In the genomic region with DNA sequence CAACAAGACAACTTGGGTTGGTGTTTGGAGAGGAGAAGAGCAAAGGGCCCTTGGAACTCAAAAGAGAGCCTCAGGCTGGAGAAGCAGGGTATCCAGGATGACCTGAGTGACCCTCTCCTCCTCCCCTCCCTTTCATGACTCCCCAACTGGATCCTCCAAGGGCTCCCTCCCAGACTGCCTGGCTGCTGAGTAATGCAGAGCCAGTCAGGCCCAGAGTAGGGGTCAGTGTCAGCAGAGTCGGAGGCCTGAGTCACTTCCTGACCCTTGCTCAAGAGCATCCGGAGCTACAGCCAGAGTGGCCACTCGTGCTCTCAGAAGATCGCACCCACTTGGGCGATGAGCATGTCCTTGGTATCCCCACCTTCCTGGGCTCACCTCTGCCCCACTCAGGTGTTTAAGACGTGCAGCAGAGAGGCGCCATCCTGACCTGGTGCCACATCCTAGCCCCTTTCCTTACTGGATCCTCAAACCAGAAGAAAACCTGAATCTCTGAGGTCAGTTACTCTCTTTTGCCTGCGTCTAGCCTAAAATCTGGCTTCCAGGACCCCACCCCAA, we compare ENCODE assay signal across 8 cellular contexts. TPM values are rescaled to one million over a fixed set of nuclear protein-coding genes. Genes with fewer than 3 reads are reported as not detected.
DNase-seq lines count a peak whose midpoint lies in the region; ATAC-seq and TF ChIP-seq lines count a peak whose summit lies in the region.
"Had no signal": no experiment of that assay in that cellular context is flagged by ENCODE, and none has a peak within 500 bp of the region (broad histone marks: within the 10 kb centered on the region; RNA-seq: fewer than 3 reads in every experiment).

No MANE protein-coding gene starts in this region.

- CTCF ChIA-PET in activated CD4-positive, alpha-beta T cell treated with anti-CD3 and anti-CD28 coated beads for 36 hours (lab: Charles Lee) = interaction anchor here (1.1 to 1.3 kb wide), 2 partner anchors 9 to 32 kb away, joined by 4 to 6 read pairs; no protein-coding TSS in a partner anchor

- H3K9me3 ChIP-seq in WERI-Rb-1 (ENCODE audit: severe bottlenecking) (no peaks in the 10 kb centered on the region), smooth muscle cell (replicated peaks; ENCODE audit: low read depth) (no peaks in the 10 kb centered on the region)

- H2AFZ ChIP-seq in smooth muscle cell (ENCODE audit: low read depth) = no peak overlapping the region

- peak overlapping the region; percentile 20 for H3K4me2 ChIP-seq in smooth muscle cell

- H3K27me3 ChIP-seq in WERI-Rb-1 (ENCODE audit: insufficient read depth, low read depth, severe bottlenecking) (no peaks in the 10 kb centered on the region), smooth muscle cell (ENCODE audit: low read depth) (no peaks in the 10 kb centered on the region)

- intact Hi-C loops in left ventricle myocardium superior (cut with micrococcal nuclease) = no loop called here
- intact Hi-C loops in activated CD4-positive, alpha-beta T cell treated with anti-CD3 and anti-CD28 coated beads for 36 hours (cut with DNase I, micrococcal nuclease) = loop anchor here in 1 of 2 experiments (10.0 kb wide), 1 partner anchor 823 kb away; no protein-coding TSS in a partner anchor

- no peaks in the 10 kb centered on the region for H3K9me3 Mint-ChIP-seq in HFFc6
- H3K9me3 Mint-ChIP-seq in activated CD4-positive, alpha-beta T cell treated with anti-CD3 and anti-CD28 coated beads for 36 hours (ENCODE audit: low read depth) = no peaks in the 10 kb centered on the region

- H3K36me3 ChIP-seq in WERI-Rb-1 (no peaks in the 10 kb centered on the region), smooth muscle cell (ENCODE audit: low read depth) (no peaks in the 10 kb centered on the region)

- H3K4me1 Mint-ChIP-seq in HFFc6 (ENCODE audit: low read depth) = peaks cover 74% of the 10 kb centered on the region
- peaks cover 73% of the 10 kb centered on the region for H3K4me1 Mint-ChIP-seq in activated CD4-positive, alpha-beta T cell treated with anti-CD3 and anti-CD28 coated beads for 36 hours

- peaks cover 12% of the 10 kb centered on the region for H3K4me1 ChIP-seq in smooth muscle cell (ENCODE audit: low read depth)

- H3K4me3 ChIP-seq in WERI-Rb-1 (ENCODE audit: low read depth, low read length) = no peak overlapping the region
- no peak overlapping the region for H3K4me3 ChIP-seq in smooth muscle cell

- POLR2A ChIA-PET in activated CD4-positive, alpha-beta T cell treated with anti-CD3 and anti-CD28 coated beads for 36 hours (lab: Charles Lee) = no interaction called here

- no peaks in the 10 kb centered on the region for H3K36me3 Mint-ChIP-seq in HFFc6 (ENCODE audit: low read depth)
- peaks cover 8% of the 10 kb centered on the region for H3K36me3 Mint-ChIP-seq in activated CD4-positive, alpha-beta T cell treated with anti-CD3 and anti-CD28 coated beads for 36 hours (ENCODE audit: low read depth)

- no peaks in the 10 kb centered on the region; the same call in 1 of the 2 replicates for H3K27me3 Mint-ChIP-seq in HFFc6 (ENCODE audit: insufficient read depth)
- H3K27me3 Mint-ChIP-seq in activated CD4-positive, alpha-beta T cell treated with anti-CD3 and anti-CD28 coated beads for 36 hours = no peaks in the 10 kb centered on the region

- peak; percentile 17 for ATAC-seq in left ventricle myocardium superior
- ATAC-seq in activated CD4-positive, alpha-beta T cell treated with anti-CD3 and anti-CD28 coated beads for 36 hours = no peak

- no peak for TF ChIP-seq CTCF in HFFc6 (IDR thresholded peaks at IDR 0.05)
- no peak for TF ChIP-seq CTCF in WERI-Rb-1 (IDR thresholded peaks at IDR 0.05; ENCODE audit: low read depth, low read length)
- TF ChIP-seq CTCF in smooth muscle cell (IDR thresholded peaks at IDR 0.05; ENCODE audit: borderline replicate concordance, insufficient read depth, poor library complexity, severe bottlenecking) = no peak

- H3K79me2 ChIP-seq in smooth muscle cell (ENCODE audit: low read depth) = no peaks in the 10 kb centered on the region

- H3K27ac Mint-ChIP-seq in HFFc6 = peak overlapping the region; percentile 92
- H3K27ac Mint-ChIP-seq in activated CD4-positive, alpha-beta T cell treated with anti-CD3 and anti-CD28 coated beads for 36 hours = no peak overlapping the region

- 62% methylated on average over 7 of the region's 8 CpGs for WGBS in smooth muscle cell (ENCODE audit: low lambda C conversion rate)

- H3F3A ChIP-seq in smooth muscle cell (ENCODE audit: low read depth) = peaks cover 12% of the 10 kb centered on the region

- H3K4me3 Mint-ChIP-seq in HFFc6 = peak overlapping the region; percentile 10
- H3K4me3 Mint-ChIP-seq in activated CD4-positive, alpha-beta T cell treated with anti-CD3 and anti-CD28 coated beads for 36 hours = no peak overlapping the region

- H3K27ac ChIP-seq in WERI-Rb-1 (no peak overlapping the region), smooth muscle cell (ENCODE audit: low read depth) (peak overlapping the region; percentile 37)

- DNase-seq in HFFc6 (peak; percentile 92), WERI-Rb-1 (peak; percentile 9), left ventricle myocardium superior (peak; percentile 47), smooth muscle cell (lab: John Stamatoyannopoulos, UW; ENCODE audit: unreplicated experiment) (no peak), GM19238 (ENCODE audit: insufficient read length, low spot score) (no peak)
- DNase-seq in activated CD4-positive, alpha-beta T cell treated with anti-CD3 and anti-CD28 coated beads for 36 hours = no peak
- no peak for DNase-seq in stimulated activated CD4-positive, alpha-beta T cell treated with anti-CD3 and anti-CD28 coated beads, Interleukin-4, amount 100 ng/mL, for 24 hours
- DNase-seq: amniotic stem cell had no signal

- H3K9ac ChIP-seq in smooth muscle cell (ENCODE audit: low read depth) = no peak overlapping the region

- H4K20me1 ChIP-seq in smooth muscle cell (ENCODE audit: low read depth) = no peaks in the 10 kb centered on the region

RNA-seq across cellular contexts. Expression of a gene that starts 2.8 kb away (rescaled TPM):
- total RNA-seq in HFFc6 (2021; fragmentation: NEBNext Ultra II Directional; extraction: Animal tissue kit (Norgen Biotek cat#: 25700)) = 10 to 100 TPM in 2 of 6 experiments, 1 to 10 TPM in 4; 5.7 to 12.4 (median 6.5) TPM
- total RNA-seq in left ventricle myocardium superior (0.87 TPM), smooth muscle cell (10.8 and 11.3 TPM in 2 replicates)
- 8.4 and 16.8 TPM in 2 replicates for polyA plus RNA-seq in smooth muscle cell
- total RNA-seq in activated CD4-positive, alpha-beta T cell treated with anti-CD3 and anti-CD28 coated beads for 36 hours = 10 to 100 TPM; 63.0 to 65.1 TPM

Comparison
In these comparisons a context has a peak if more than half of its experiments do, and no peak if none do; other contexts are left out.
1. DNase-seq: peak in HFFc6 (single experiment), WERI-Rb-1 (single experiment) and left ventricle myocardium superior (single experiment); none in smooth muscle cell (single experiment), activated CD4-positive, alpha-beta T cell treated with anti-CD3 and anti-CD28 coated beads for 36 hours (single experiment), stimulated activated CD4-positive, alpha-beta T cell treated with anti-CD3 and anti-CD28 coated beads, Interleukin-4, amount 100 ng/mL, for 24 hours (single experiment) and GM19238 (single experiment).